1 cellular context compared by ENCODE assay signal in the genomic region with DNA sequence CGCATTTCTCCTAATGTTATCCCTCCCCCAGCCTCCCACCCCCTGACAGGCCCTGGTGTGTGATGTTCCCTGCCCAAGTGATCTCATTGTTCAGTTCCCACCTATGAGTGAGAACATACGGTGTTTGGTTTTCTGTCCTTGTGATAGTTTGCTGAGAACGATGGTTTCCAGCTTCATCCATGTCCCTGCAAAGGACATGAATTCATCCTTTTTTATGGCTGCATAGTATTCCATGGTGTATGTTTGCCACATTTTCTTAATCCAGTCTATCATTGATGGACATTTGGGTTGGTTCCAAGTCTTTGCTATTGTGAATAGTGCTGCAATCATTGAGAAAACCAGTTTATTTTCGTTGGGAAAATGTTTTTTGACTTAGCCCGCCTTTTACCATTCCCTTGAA. TPM values are rescaled to one million over a fixed set of nuclear protein-coding genes. Genes with fewer than 3 reads are reported as not detected.
"Had no signal": no experiment of that assay in that cellular context is flagged by ENCODE, and none has a peak within 500 bp of the region (broad histone marks: within the 10 kb centered on the region; RNA-seq: fewer than 3 reads in every experiment).

No MANE protein-coding gene starts in this region.

RNA-seq across cellular contexts. Expression of gene GPC5, which starts 18.2 kb away (rescaled TPM):
- polyA plus RNA-seq: stomach had no signal
